In the genomic region with DNA sequence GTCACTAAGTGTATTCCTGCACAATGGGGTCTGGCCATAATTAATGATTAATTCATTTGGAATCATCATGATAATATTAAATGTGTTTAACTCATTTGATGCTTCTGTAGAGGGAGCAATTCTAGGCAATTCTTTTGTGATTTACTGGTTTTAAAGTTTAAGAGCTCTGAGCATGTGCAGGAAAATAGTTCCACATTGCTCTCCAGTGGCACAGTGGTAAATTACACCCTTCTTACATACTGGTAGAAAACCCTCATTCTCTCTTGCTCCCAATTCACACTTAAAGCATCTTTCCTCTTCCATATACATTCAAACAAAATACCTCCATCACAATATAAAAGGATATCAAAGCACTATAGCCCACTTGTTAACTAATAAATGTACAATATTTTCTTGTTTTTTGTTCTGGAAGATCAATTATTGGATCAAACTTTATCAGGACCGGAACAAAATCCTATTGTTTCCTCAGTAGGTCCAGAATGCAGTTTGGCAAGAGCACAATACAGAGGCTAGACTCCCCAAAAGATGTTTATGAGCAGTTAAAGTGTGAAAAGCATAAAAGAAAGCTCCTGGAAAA, we compare ENCODE assay signal across 7 cellular contexts.
DNase-seq lines count a peak whose midpoint lies in the region; ATAC-seq and TF ChIP-seq lines count a peak whose summit lies in the region.

No MANE protein-coding gene starts in this region.

- TF ChIP-seq EP300 in ovary (IDR thresholded peaks at IDR 0.05): no peak

- H3K27ac ChIP-seq in ovary: no peak overlapping the region

- TF ChIP-seq CTCF in GM12873 (IDR thresholded peaks at IDR 0.05; ENCODE audit: insufficient read depth, low read depth, low read length, missing control alignments) (peak; percentile 60), ovary (IDR thresholded peaks at IDR 0.05) (no peak)

- 81 to 94% (median 94%) methylated on average over 1 of the region's 1 CpG for WGBS in ovary, 3 donors

- no peaks in the 10 kb centered on the region for H3K27me3 ChIP-seq in ovary

- ATAC-seq in HG03565 (IDR thresholded peaks at IDR 0.05; ENCODE audit: unreplicated experiment): peak; percentile 48
- ATAC-seq in HG03045 (IDR thresholded peaks at IDR 0.05; ENCODE audit: unreplicated experiment): no peak
- ATAC-seq in HG02571 (IDR thresholded peaks at IDR 0.05; ENCODE audit: unreplicated experiment): no peak

- no peaks in the 10 kb centered on the region for H3K36me3 ChIP-seq in ovary

- H3K4me3 ChIP-seq in ovary: no peak overlapping the region

- no peak for TF ChIP-seq POLR2A in ovary (IDR thresholded peaks at IDR 0.05)

- intact Hi-C loops in ovary (cut with DNase I): no loop called here

- H3K9me3 ChIP-seq in ovary: no peaks in the 10 kb centered on the region

- DNase-seq in RKO (ENCODE audit: low spot score) (peak; percentile 66), iPS DF 19.7 (ENCODE audit: low read depth, low spot score) (peak; percentile 25), ovary (no peak)

- H3K4me1 ChIP-seq in ovary (ENCODE audit: insufficient read depth): no peaks in the 10 kb centered on the region

Comparison
In these comparisons a context has a peak if more than half of its experiments do, and no peak if none do; other contexts are left out.
1. DNase-seq: peak in RKO (single experiment) and iPS DF 19.7 (single experiment); none in ovary (0 of 5).